Comparison of ENCODE assay signal across 9 cellular contexts in the genomic region with DNA sequence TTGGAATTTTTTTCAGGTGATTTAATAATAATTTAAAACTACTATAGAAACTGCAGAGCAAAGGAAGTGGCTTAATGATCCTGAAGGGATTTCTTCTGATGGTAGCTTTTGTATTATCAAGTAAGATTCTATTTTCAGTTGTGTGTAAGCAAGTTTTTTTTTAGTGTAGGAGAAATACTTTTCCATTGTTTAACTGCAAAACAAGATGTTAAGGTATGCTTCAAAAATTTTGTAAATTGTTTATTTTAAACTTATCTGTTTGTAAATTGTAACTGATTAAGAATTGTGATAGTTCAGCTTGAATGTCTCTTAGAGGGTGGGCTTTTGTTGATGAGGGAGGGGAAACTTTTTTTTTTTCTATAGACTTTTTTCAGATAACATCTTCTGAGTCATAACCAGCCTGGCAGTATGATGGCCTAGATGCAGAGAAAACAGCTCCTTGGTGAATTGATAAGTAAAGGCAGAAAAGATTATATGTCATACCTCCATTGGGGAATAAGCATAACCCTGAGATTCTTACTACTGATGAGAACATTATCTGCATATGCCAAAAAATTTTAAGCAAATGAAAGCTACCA. TPM values are rescaled to one million over a fixed set of nuclear protein-coding genes. Genes with fewer than 3 reads are reported as not detected.
DNase-seq lines count a peak whose midpoint lies in the region; ATAC-seq, FAIRE-seq and TF ChIP-seq lines count a peak whose summit lies in the region.
"Had no signal": no experiment of that assay in that cellular context is flagged by ENCODE, and none has a peak within 500 bp of the region (broad histone marks: within the 10 kb centered on the region; RNA-seq: fewer than 3 reads in every experiment).

No MANE protein-coding gene starts in this region.

- H3K27me3 ChIP-seq in GM23248 (replicated peaks; ENCODE audit: insufficient read depth) (no peaks in the 10 kb centered on the region), foreskin keratinocyte (no peaks in the 10 kb centered on the region), skeletal muscle tissue (ENCODE audit: control insufficient read depth in 3 of 3, insufficient read depth in 3 of 3, low read length in 3 of 3) (no peaks in the 10 kb centered on the region)

- H3K36me3 Mint-ChIP-seq in activated naive CD4-positive, alpha-beta T cell treated with anti-CD3 and anti-CD28 coated beads, Interleukin-2, amount 50 U/mL, for 72 hours = peaks cover 0 to 39% of the 10 kb centered on the region in 2 donors

- no peak overlapping the region for H3K27ac Mint-ChIP-seq in activated naive CD4-positive, alpha-beta T cell treated with anti-CD3 and anti-CD28 coated beads, Interleukin-2, amount 50 U/mL, for 72 hours
- H3K27ac Mint-ChIP-seq: activated T-helper 1 cell treated with anti-CD3 and anti-CD28 coated beads, Interleukin-12 subunit alpha, Interleukin-12 subunit beta, Interleukin-2, Interleukin-4 antibody, amounts not matched to agents 30 ng/mL and 10 ng/mL and 1 ng/mL, durations not matched to agents 14 hours and 24 hours and 36 hours had no signal

- TF ChIP-seq CTCF in foreskin keratinocyte (conservative IDR thresholded peaks at IDR 0.05) = no peak

- H3K4me1 ChIP-seq in GM23248 (ENCODE audit: insufficient read depth) (peaks cover 10% of the 10 kb centered on the region), foreskin keratinocyte (peaks cover 7% of the 10 kb centered on the region), skeletal muscle tissue (ENCODE audit: control insufficient read depth in 3 of 3, insufficient read depth in 3 of 3, low read length in 3 of 3) (peaks cover 11 to 35% (median 28%) of the 10 kb centered on the region in 3 donors)

- peaks cover 93% of the 10 kb centered on the region for H3K79me2 ChIP-seq in GM23248 (ENCODE audit: insufficient read depth)

- no peaks in the 10 kb centered on the region for H3K9me3 ChIP-seq in GM23248 (ENCODE audit: low read depth)
- H3K9me3 ChIP-seq in skeletal muscle tissue (ENCODE audit: control insufficient read depth in 3 of 3, low read length in 3 of 3) = no peaks in the 10 kb centered on the region

- peaks cover 0 to 3% of the 10 kb centered on the region in 2 donors for H3K9me3 Mint-ChIP-seq in activated naive CD4-positive, alpha-beta T cell treated with anti-CD3 and anti-CD28 coated beads, Interleukin-2, amount 50 U/mL, for 72 hours
- H3K9me3 Mint-ChIP-seq: activated T-helper 1 cell treated with anti-CD3 and anti-CD28 coated beads, Interleukin-12 subunit alpha, Interleukin-12 subunit beta, Interleukin-2, Interleukin-4 antibody, amounts not matched to agents 30 ng/mL and 10 ng/mL and 1 ng/mL, durations not matched to agents 14 hours and 24 hours and 36 hours had no signal

- H3K27ac ChIP-seq in GM23248 = peak overlapping the region; percentile 100
- H3K27ac ChIP-seq in foreskin keratinocyte = peak overlapping the region; percentile 97
- peak overlapping the region; percentile 100 for H3K27ac ChIP-seq in skeletal muscle tissue (ENCODE audit: low read depth, low read length)

- no peak for FAIRE-seq in GM12891 (lab: Jason Lieb, UNC)

- peak; percentile 74 for DNase-seq in GM23248
- DNase-seq in RPMI7951 (ENCODE audit: low read depth) = peak; percentile 48
- no peak for DNase-seq in foreskin keratinocyte
- DNase-seq in GM12891 (ENCODE audit: insufficient read length, low spot score) = no peak
- DNase-seq in activated naive CD4-positive, alpha-beta T cell treated with anti-CD3 and anti-CD28 coated beads, Interleukin-2, amount 50 U/mL, for 72 hours (ENCODE audit: low spot score in 2 of 2) = no peak

- H3F3A ChIP-seq in GM23248 (ENCODE audit: insufficient read depth) = peaks cover 93% of the 10 kb centered on the region

- peaks cover 68% of the 10 kb centered on the region for H4K20me1 ChIP-seq in GM23248 (ENCODE audit: insufficient read depth)

- H2AFZ ChIP-seq in GM23248 = no peak overlapping the region

- no peak for TF ChIP-seq POLR2A in GM12891 (IDR thresholded peaks at IDR 0.05; ENCODE audit: low read depth, low read length)

- peaks cover 75% of the 10 kb centered on the region for H3K36me3 ChIP-seq in GM23248 (ENCODE audit: low read depth)
- H3K36me3 ChIP-seq in skeletal muscle tissue (ENCODE audit: control insufficient read depth in 3 of 3, insufficient read depth in 3 of 3, low read length in 3 of 3) = peaks cover 58 to 64% (median 60%) of the 10 kb centered on the region in 3 donors

- H3K9ac ChIP-seq in GM23248 (peak overlapping the region; percentile 100), skeletal muscle tissue (ENCODE audit: low read depth in 1 of 3, low read length in 3 of 3) (peak overlapping the region; percentile 97 to 99 (median 99))

- H3K4me3 ChIP-seq in GM23248 (peak overlapping the region; percentile 98), skeletal muscle tissue (ENCODE audit: low read length in 3 of 3) (peak overlapping the region; percentile 94 to 98 (median 95))

- H3K9me2 ChIP-seq in GM23248 (ENCODE audit: insufficient read depth) = no peaks in the 10 kb centered on the region

- ATAC-seq in foreskin keratinocyte = no peak
- no peak for ATAC-seq in GM18511 (IDR thresholded peaks at IDR 0.05; ENCODE audit: unreplicated experiment)
- no peak for ATAC-seq in HG02588 (IDR thresholded peaks at IDR 0.05; ENCODE audit: unreplicated experiment)
- no peak for ATAC-seq in activated naive CD4-positive, alpha-beta T cell treated with anti-CD3 and anti-CD28 coated beads, Interleukin-2, amount 50 U/mL, for 72 hours

- peak overlapping the region; percentile 97 for H3K4me2 ChIP-seq in GM23248 (ENCODE audit: unreplicated experiment)

- in situ Hi-C loops in GM23248 (cut with MboI) = no loop called here

TF ChIP-seq in GM12891, 5 proteins besides CTCF, POLR2A, EP300 and RAD21:
- no peak for TF ChIP-seq SPI1 (IDR thresholded peaks at IDR 0.05; ENCODE audit: low read depth, low read length)
- no peak for TF ChIP-seq POLR2AphosphoS5 (IDR thresholded peaks at IDR 0.05; ENCODE audit: low read depth, low read length)
- no peak for TF ChIP-seq PAX5 (IDR thresholded peaks at IDR 0.05; ENCODE audit: insufficient read depth, low read length, severe bottlenecking)
- no peak for TF ChIP-seq POU2F2 (IDR thresholded peaks at IDR 0.05; ENCODE audit: low read depth, low read length)
- TF ChIP-seq TAF1 (IDR thresholded peaks at IDR 0.05; ENCODE audit: low read depth, low read length) = no peak

RNA-seq across cellular contexts. Expression of a gene that starts 3.5 kb away (rescaled TPM):
- 2,638 and 3,272 TPM in 2 replicates for total RNA-seq in GM23248 (2014; rRNA removed; shearing (Covaris generic))
- polyA plus RNA-seq in GM23248 (2016; fragmentation: Nextera tagmentation; extraction: Ambion mirVana) (7,376 and 13,207 TPM in 2 replicates), foreskin keratinocyte (10.1 and 11.9 TPM in 2 replicates)
- total RNA-seq in RPMI7951 (2014; rRNA removed; shearing (Covaris generic)) = 481 and 510 TPM in 2 replicates
- total RNA-seq in foreskin keratinocyte (1,538 and 2,710 TPM in 2 replicates), skeletal muscle tissue (7,794 TPM)
- polyA plus RNA-seq in GM12891 (2012; ENCODE audit: low read depth, missing spikeins) = 839 TPM
- total RNA-seq in activated naive CD4-positive, alpha-beta T cell treated with anti-CD3 and anti-CD28 coated beads, Interleukin-2, amount 50 U/mL, for 72 hours = over 10,000 TPM in 1 of 2 donors, 1,000 to 10,000 TPM in 1; 7,127 to 16,609 TPM

RNA-seq across cellular contexts. Expression of a gene that starts 22.5 kb away (rescaled TPM):
- total RNA-seq in GM23248 (2014; rRNA removed; shearing (Covaris generic)) = 115 and 133 TPM in 2 replicates
- polyA plus RNA-seq in GM23248 (2016; fragmentation: Nextera tagmentation; extraction: Ambion mirVana) = 90.7 and 98.6 TPM in 2 replicates
- total RNA-seq in RPMI7951 (2014; rRNA removed; shearing (Covaris generic)) = 64.1 and 65.7 TPM in 2 replicates
- total RNA-seq in foreskin keratinocyte = 62.2 and 66.1 TPM in 2 replicates
- 62.0 and 62.8 TPM in 2 replicates for polyA plus RNA-seq in foreskin keratinocyte
- total RNA-seq in skeletal muscle tissue = 36.0 TPM
- polyA plus RNA-seq in GM12891 (2012; ENCODE audit: low read depth, missing spikeins) = 33.4 TPM
- total RNA-seq in activated naive CD4-positive, alpha-beta T cell treated with anti-CD3 and anti-CD28 coated beads, Interleukin-2, amount 50 U/mL, for 72 hours = 10 to 100 TPM; 74.3 to 93.2 TPM

RNA-seq across cellular contexts. Expression of a gene that starts 55.8 kb away (rescaled TPM):
- total RNA-seq in GM23248 (2014; rRNA removed; shearing (Covaris generic)) = 98.4 and 112 TPM in 2 replicates
- polyA plus RNA-seq in GM23248 (2016; fragmentation: Nextera tagmentation; extraction: Ambion mirVana) (36.5 and 39.6 TPM in 2 replicates), foreskin keratinocyte (14.8 and 19.3 TPM in 2 replicates)
- 20.9 and 38.4 TPM in 2 replicates for total RNA-seq in RPMI7951 (2014; rRNA removed; shearing (Covaris generic))
- total RNA-seq in foreskin keratinocyte (11.5 and 15.1 TPM in 2 replicates), skeletal muscle tissue (32.9 TPM)
- 14.6 TPM for polyA plus RNA-seq in GM12891 (2012; ENCODE audit: low read depth, missing spikeins)
- 10 to 100 TPM; 66.6 to 90.4 TPM for total RNA-seq in activated naive CD4-positive, alpha-beta T cell treated with anti-CD3 and anti-CD28 coated beads, Interleukin-2, amount 50 U/mL, for 72 hours

Comparison
In these comparisons a context has a peak if more than half of its experiments do, and no peak if none do; other contexts are left out.
1. DNase-seq: peak in GM23248 (single experiment) and RPMI7951 (single experiment); none in foreskin keratinocyte (0 of 2), GM12891 (single experiment) and activated naive CD4-positive, alpha-beta T cell treated with anti-CD3 and anti-CD28 coated beads, Interleukin-2, amount 50 U/mL, for 72 hours (0 of 2).
2. Peak in every context shown above with its lines, with median percentiles within 50 percentile points of each other: H3K27ac ChIP-seq.